In the genomic region with DNA sequence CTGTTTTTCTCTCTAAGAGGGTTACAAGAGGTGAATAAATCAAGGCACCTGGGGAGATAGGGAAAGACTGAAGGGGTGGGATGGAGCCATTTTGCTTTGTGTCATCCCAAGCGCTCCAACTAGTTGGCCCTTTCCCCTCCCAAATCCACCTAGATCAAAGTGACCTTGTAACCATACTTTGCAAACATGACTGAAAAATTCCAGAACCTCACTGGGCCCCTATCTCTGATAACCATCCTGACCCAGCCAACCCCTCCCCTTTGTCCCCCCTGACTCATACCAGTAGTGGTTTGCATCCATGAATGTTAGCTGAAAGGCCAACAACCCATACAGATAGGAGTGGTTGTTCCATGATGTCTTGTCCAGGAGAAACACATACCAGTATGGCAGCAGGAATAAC, we compare ENCODE assay signal across 20 cellular contexts.
"Had no signal": no experiment of that assay in that cellular context is flagged by ENCODE, and none has a peak within 500 bp of the region (broad histone marks: within the 10 kb centered on the region; RNA-seq: fewer than 3 reads in every experiment).

No MANE protein-coding gene starts in this region.

- H3K27ac ChIP-seq: adrenal gland, parathyroid adenoma, thoracic aorta, upper lobe of right lung had no signal

- H3K9ac ChIP-seq: parathyroid adenoma had no signal

- H2AFZ ChIP-seq: parathyroid adenoma had no signal

- H3K27me3 ChIP-seq: adrenal gland, upper lobe of right lung had no signal

- H3K9me3 Mint-ChIP-seq: activated T-helper 17 cell treated with anti-CD3 and anti-CD28 coated beads, Interleukin-2, amount 50 U/mL, for 72 hours; mesothelial cell of epicardium; natural killer cell treated with Interleukin-12 subunit alpha and Interleukin-12 subunit beta and Interleukin-15 and Interleukin-18, amount 100 ng/mL, for 72 hours; stimulated activated effector memory CD8-positive, alpha-beta T cell treated with anti-CD3 and anti-CD28 coated beads, Interleukin-12 subunit alpha, Interleukin-12 subunit beta, amount 100 ng/mL, for 72 hours; T-cell had no signal

- H3K9me3 ChIP-seq: adrenal gland, thoracic aorta, upper lobe of right lung had no signal

- H3K79me2 ChIP-seq: parathyroid adenoma had no signal

- H3K4me3 ChIP-seq: adrenal gland, lung, thoracic aorta, upper lobe of right lung had no signal

- DNase-seq: activated CD4-positive, alpha-beta T cell treated with anti-CD3 and anti-CD28 coated beads, Interleukin-2, amount 50 U/mL, for 1 hour; activated CD8-positive, alpha-beta memory T cell treated with anti-CD3 and anti-CD28 coated beads, Interleukin-2, amount 50 U/mL, for 4 hours; activated naive CD4-positive, alpha-beta T cell treated with Interleukin-2 at 50 U/mL for 16 hours; adrenal gland; cerebellar nuclear complex; cortex of kidney; foreskin melanocyte; hypothalamus; islet precursor cell; stimulated activated CD4-positive, alpha-beta T cell treated with anti-CD3 and anti-CD28 coated beads, Interleukin-4, amount 100 ng/mL, for 24 hours; T-cell; T1000; upper lobe of right lung had no signal

- H3K27me3 Mint-ChIP-seq: activated T-helper 17 cell treated with anti-CD3 and anti-CD28 coated beads, Interleukin-2, amount 50 U/mL, for 72 hours; natural killer cell treated with Interleukin-12 subunit alpha and Interleukin-12 subunit beta and Interleukin-15 and Interleukin-18, amount 100 ng/mL, for 72 hours; T-cell had no signal

- H3K27ac Mint-ChIP-seq: activated T-helper 17 cell treated with anti-CD3 and anti-CD28 coated beads, Interleukin-2, amount 50 U/mL, for 72 hours; mesothelial cell of epicardium; natural killer cell treated with Interleukin-12 subunit alpha and Interleukin-12 subunit beta and Interleukin-15 and Interleukin-18, amount 100 ng/mL, for 72 hours; stimulated activated effector memory CD8-positive, alpha-beta T cell treated with anti-CD3 and anti-CD28 coated beads, Interleukin-12 subunit alpha, Interleukin-12 subunit beta, amount 100 ng/mL, for 72 hours; T-cell had no signal

- H3K4me3 Mint-ChIP-seq: activated T-helper 17 cell treated with anti-CD3 and anti-CD28 coated beads, Interleukin-2, amount 50 U/mL, for 72 hours; mesothelial cell of epicardium; natural killer cell treated with Interleukin-12 subunit alpha and Interleukin-12 subunit beta and Interleukin-15 and Interleukin-18, amount 100 ng/mL, for 72 hours; stimulated activated effector memory CD8-positive, alpha-beta T cell treated with anti-CD3 and anti-CD28 coated beads, Interleukin-12 subunit alpha, Interleukin-12 subunit beta, amount 100 ng/mL, for 72 hours; T-cell had no signal
